Comparison of ENCODE assay signal across 19 cellular contexts in the genomic region with DNA sequence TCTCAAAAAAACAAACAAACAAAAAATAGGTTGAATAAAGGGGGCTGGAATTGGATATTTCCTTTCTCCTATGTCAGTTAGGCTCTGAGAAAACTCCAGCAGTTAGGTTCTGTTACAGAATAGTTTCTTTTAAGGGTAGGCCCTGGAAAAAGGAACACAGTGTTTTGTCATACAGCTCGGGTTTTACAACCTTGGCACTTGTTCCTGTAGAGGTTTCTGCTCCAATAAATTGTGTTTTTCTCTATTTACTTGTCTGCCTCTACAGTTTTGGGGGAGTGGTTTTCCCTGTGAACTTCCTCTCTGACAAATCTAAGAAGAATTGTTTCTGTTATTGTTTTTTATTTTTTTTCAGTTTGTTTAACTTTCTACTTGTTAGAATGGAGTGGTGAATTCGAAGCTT.
A peak's percentile ranks its signal among the peaks of the same experiment; 100 is the strongest.
DNase-seq lines count a peak whose midpoint lies in the region; ATAC-seq, FAIRE-seq and TF ChIP-seq lines count a peak whose summit lies in the region.
"Had no signal": no experiment of that assay in that cellular context is flagged by ENCODE, and none has a peak within 500 bp of the region (broad histone marks: within the 10 kb centered on the region; RNA-seq: fewer than 3 reads in every experiment).

No MANE protein-coding gene starts in this region.

- TF ChIP-seq POLR2A in vagina (IDR thresholded peaks at IDR 0.05) = no peak

- peak overlapping the region; percentile 70 for H3K27ac Mint-ChIP-seq in neural progenitor cell
- H3K27ac Mint-ChIP-seq: HFFc6 had no signal

- in situ Hi-C loops in brain microvascular endothelial cell (cut with HindIII; ENCODE audit: low pct_ligation_motif_present, low sequenced_read_pairs) = no loop called here

- peaks cover 7% of the 10 kb centered on the region for H3K36me3 Mint-ChIP-seq in neural progenitor cell

- H2AFZ ChIP-seq in neural progenitor cell (replicated peaks) = no peak overlapping the region

- intact Hi-C loops in vagina (cut with DNase I) = no loop called here

- H3K27me3 Mint-ChIP-seq in neural progenitor cell (ENCODE audit: insufficient read depth, low read depth) = peaks cover 2% of the 10 kb centered on the region

- no peak overlapping the region for H3K4me3 Mint-ChIP-seq in neural progenitor cell
- H3K4me3 Mint-ChIP-seq: HFFc6 had no signal

- H3K9me3 Mint-ChIP-seq in neural progenitor cell = peaks cover 8% of the 10 kb centered on the region

- peak; percentile 98 for FAIRE-seq in endometrium (lab: Jason Lieb, UNC)
- FAIRE-seq: A549 had no signal

- peaks cover 4% of the 10 kb centered on the region for H3K36me3 ChIP-seq in neural progenitor cell
- no peaks in the 10 kb centered on the region for H3K36me3 ChIP-seq in vagina
- no peaks in the 10 kb centered on the region for H3K36me3 ChIP-seq in brain microvascular endothelial cell (replicated peaks)

- H3K27ac ChIP-seq in neural progenitor cell (peak overlapping the region; percentile 64), vagina (peak overlapping the region; percentile 88), brain microvascular endothelial cell (no peak overlapping the region)
- H3K27ac ChIP-seq: A549 had no signal

- H3K9me3 ChIP-seq in neural progenitor cell (ENCODE audit: low read depth) (no peaks in the 10 kb centered on the region), vagina (no peaks in the 10 kb centered on the region)
- H3K9me3 ChIP-seq: A549 had no signal

- DNase-seq in NCI-H510A treated with DMSO at 0.1 percent for 48 hours (lab: John Stamatoyannopoulos, UW) (peak; percentile 71), NCI-H510A (lab: John Stamatoyannopoulos, UW) (no peak), neural progenitor cell (ENCODE audit: low spot score) (no peak), vagina (ENCODE audit: extremely low spot score in 2 of 2) (no peak), brain microvascular endothelial cell (no peak), HK-2 (ENCODE audit: unreplicated experiment) (no peak)
- DNase-seq: activated gamma-delta T cell treated with Interleukin-2 at 50 U/mL for 16 hours; effector memory CD4-positive, alpha-beta T cell; HFFc6; KG1; mammary epithelial cell; NCI-H1436 treated with DMSO at 0.1 percent for 48 hours; NCI-H526; RPMI8226; stimulated activated CD4-positive, alpha-beta T cell treated with anti-CD3 and anti-CD28 coated beads, Interleukin-12 subunit alpha, Interleukin-12 subunit beta, amount 100 ng/mL, for 4 hours; T-helper 1 cell had no signal

- H3K4me2 ChIP-seq in neural progenitor cell = peak overlapping the region; percentile 12
- H3K4me2 ChIP-seq: A549 had no signal

- no peaks in the 10 kb centered on the region for H3K79me2 ChIP-seq in neural progenitor cell (ENCODE audit: low read depth)

- ATAC-seq in HG03039 (IDR thresholded peaks at IDR 0.05; ENCODE audit: unreplicated experiment) = no peak
- ATAC-seq: A549 had no signal

- H4K20me1 ChIP-seq in neural progenitor cell (ENCODE audit: low read depth) = no peaks in the 10 kb centered on the region

- H3K4me1 Mint-ChIP-seq in neural progenitor cell = peaks cover 11% of the 10 kb centered on the region

- no peaks in the 10 kb centered on the region for H3K27me3 ChIP-seq in neural progenitor cell
- H3K27me3 ChIP-seq in vagina = no peaks in the 10 kb centered on the region
- H3K27me3 ChIP-seq in brain microvascular endothelial cell (replicated peaks) = no peaks in the 10 kb centered on the region

- no peak for TF ChIP-seq CTCF in neural progenitor cell (IDR thresholded peaks at IDR 0.05)
- TF ChIP-seq CTCF in vagina (IDR thresholded peaks at IDR 0.05) = no peak
- no peak for TF ChIP-seq CTCF in brain microvascular endothelial cell (IDR thresholded peaks at IDR 0.05; ENCODE audit: low read depth, low read length, missing control alignments)

- H3K9ac ChIP-seq in neural progenitor cell = no peak overlapping the region

- H3F3A ChIP-seq in neural progenitor cell (ENCODE audit: low read depth) = peaks cover 14% of the 10 kb centered on the region

- H3K4me1 ChIP-seq in neural progenitor cell (peaks cover 13% of the 10 kb centered on the region), vagina (peaks cover 14% of the 10 kb centered on the region)
- H3K4me1 ChIP-seq: A549 had no signal

- no peak overlapping the region for H3K4me3 ChIP-seq in neural progenitor cell
- no peak overlapping the region for H3K4me3 ChIP-seq in vagina
- H3K4me3 ChIP-seq in brain microvascular endothelial cell (ENCODE audit: low read depth, low read length) = no peak overlapping the region
- H3K4me3 ChIP-seq: A549 had no signal
